In genomic region chr1:40773748-40774265, GRCh38 we compare ENCODE assay signal across 2 cellular contexts.
A peak's percentile ranks its signal among the peaks of the same experiment; 100 is the strongest.
TF ChIP-seq lines count a peak whose summit lies in the region.

No MANE protein-coding gene starts in this region.

TF ChIP-seq in GM12878, 131 proteins besides CTCF, POLR2A, EP300 and RAD21 (continued from another document):
- TF ChIP-seq MLLT1 (IDR thresholded peaks at IDR 0.05) (no peak), NKRF (conservative IDR thresholded peaks at IDR 0.05) (no peak), HCFC1 (IDR thresholded peaks at IDR 0.05; ENCODE audit: low read length) (no peak), RUNX3 (IDR thresholded peaks at IDR 0.05; ENCODE audit: low read length) (no peak), USF2 (IDR thresholded peaks at IDR 0.05; ENCODE audit: borderline replicate concordance, low read depth, low read length) (no peak), IKZF1 (conservative IDR thresholded peaks at IDR 0.05) (no peak), SPI1 (IDR thresholded peaks at IDR 0.05; ENCODE audit: borderline replicate concordance, insufficient read depth, low read depth, low read length) (no peak), RFX5 (IDR thresholded peaks at IDR 0.05; ENCODE audit: low read depth, low read length) (no peak), YY1 (IDR thresholded peaks at IDR 0.05; ENCODE audit: low read depth, low read length) (no peak), CHD4 (IDR thresholded peaks at IDR 0.05) (no peak), BCL3 (IDR thresholded peaks at IDR 0.05; ENCODE audit: borderline replicate concordance, insufficient read depth, low read depth, low read length, poor library complexity, severe bottlenecking) (no peak)

TF ChIP-seq in liver, 16 proteins besides CTCF, POLR2A, EP300 and RAD21 (continued from another document):
- TF ChIP-seq FOXA2 (IDR thresholded peaks at IDR 0.05) (no peak), ATF3 (IDR thresholded peaks at IDR 0.05) (no peak), REST (IDR thresholded peaks at IDR 0.05) (no peak), HNF4G (IDR thresholded peaks at IDR 0.05) (peak; percentile 5), HNF4A (conservative IDR thresholded peaks at IDR 0.05) (peak; percentile 54 to 84), MAX (IDR thresholded peaks at IDR 0.05) (no peak), TAF1 (conservative IDR thresholded peaks at IDR 0.05) (no peak), FOXA1 (IDR thresholded peaks at IDR 0.05) (no peak), YY1 (IDR thresholded peaks at IDR 0.05) (peak; percentile 5), RXRA (IDR thresholded peaks at IDR 0.05) (no peak), EGR1 (IDR thresholded peaks at IDR 0.05; ENCODE audit: low read depth in 2 of 2) (no peak), JUND (IDR thresholded peaks at IDR 0.05) (no peak)
TF ChIP-seq in liver: peak in this region for 4.
